In genomic region chr11:14892036-14892556, GRCh38 we compare ENCODE assay signal across 8 cellular contexts. TPM values are rescaled to one million over a fixed set of nuclear protein-coding genes. Genes with fewer than 3 reads are reported as not detected.
DNase-seq lines count a peak whose midpoint lies in the region; ATAC-seq, FAIRE-seq and TF ChIP-seq lines count a peak whose summit lies in the region.

CYP2R1 (minus strand) TSS chr11:14892231; CDS start chr11:14892205, 26 bp downstream.

- peak; percentile 95 for ATAC-seq in HG03064 (IDR thresholded peaks at IDR 0.05; ENCODE audit: low read depth, unreplicated experiment)
- peak; percentile 97 for ATAC-seq in body of pancreas
- ATAC-seq in gastrocnemius medialis = peak; percentile 95 to 96

- intact Hi-C loops in body of pancreas (cut with DNase I) = no loop called here
- intact Hi-C loops in gastrocnemius medialis (cut with DNase I; ENCODE audit: low total_unique reads) = loop anchor here (2.0 kb wide), 1 partner anchor 89 kb away; no protein-coding TSS in a partner anchor

- TF ChIP-seq CTCF in 22Rv1 (IDR thresholded peaks at IDR 0.05) = peak; percentile 36
- peak in 2 of 7 experiments; percentile 0 to 11 for TF ChIP-seq CTCF in body of pancreas (IDR thresholded peaks at IDR 0.05)
- no peak for TF ChIP-seq CTCF in gastrocnemius medialis (IDR thresholded peaks at IDR 0.05 in 4 of 5, conservative IDR thresholded peaks at IDR 0.05 in 1 of 5)

- H3K27ac ChIP-seq in 22Rv1 (peak within 1 kb of the TSS; percentile 88), body of pancreas (peak within 1 kb of the TSS; percentile 92 to 95 (median 94)), gastrocnemius medialis (peak within 1 kb of the TSS; percentile 87 to 94 (median 89))

- H3K4me3 ChIP-seq in body of pancreas = peak within 1 kb of the TSS; percentile 28 to 60
- peak within 1 kb of the TSS; percentile 75 to 97 (median 87) for H3K4me3 ChIP-seq in gastrocnemius medialis

- H3K36me3 ChIP-seq in body of pancreas (replicated peaks in 1 of 2; ENCODE audit: insufficient read depth in 1 of 2, low read depth in 2 of 2) (no peaks in the 10 kb centered on the region), gastrocnemius medialis (no peaks in the 10 kb centered on the region)

- WGBS in body of pancreas, 2 donors = 1% methylated on average over 36 of the region's 36 CpGs; no CpG with 5 or more reads in 1 of the 2 donors

- peak; percentile 46 for TF ChIP-seq POLR2A in GM18526 (IDR thresholded peaks at IDR 0.05; ENCODE audit: extremely low read depth, insufficient read length)
- peak; percentile 45 to 47 (median 46) for TF ChIP-seq POLR2A in body of pancreas (IDR thresholded peaks at IDR 0.05)
- peak in 1 of 2 donors; percentile 20 for TF ChIP-seq POLR2A in gastrocnemius medialis (IDR thresholded peaks at IDR 0.05)

- in situ Hi-C loops in gastrocnemius medialis (cut with MboI; ENCODE audit: low sequenced_read_pairs in 4 of 4) = loop anchor here (10.0 to 25.0 kb wide), 3 partner anchors 355 to 380 kb away; partner anchors contain the start of gene PSMA1 (in 3 of the 4)

- H3K27me3 ChIP-seq in body of pancreas (no peaks in the 10 kb centered on the region), gastrocnemius medialis (no peaks in the 10 kb centered on the region)

- FAIRE-seq in TTC549 (lab: Jason Lieb, UNC) = peak; percentile 65

- H3K9me3 ChIP-seq in body of pancreas = no peaks in the 10 kb centered on the region
- no peaks in the 10 kb centered on the region for H3K9me3 ChIP-seq in gastrocnemius medialis

- DNase-seq in NCI-H2107 (lab: John Stamatoyannopoulos, UW) = peak; percentile 94
- peak; percentile 96 to 97 (median 97) for DNase-seq in body of pancreas
- DNase-seq in iPS DF 19.7 (ENCODE audit: low read depth, low spot score) = peak; percentile 92
- peak; percentile 92 to 96 for DNase-seq in gastrocnemius medialis

- H3K4me1 ChIP-seq in body of pancreas (peaks cover 27% of the 10 kb centered on the region), gastrocnemius medialis (peaks cover 9 to 21% of the 10 kb centered on the region in 2 donors)

RNA-seq across cellular contexts. Expression of gene CYP2R1, which starts in this region (rescaled TPM):
- total RNA-seq in body of pancreas (10 to 100 TPM in 1 of 2 donors, 1 to 10 TPM in 1; 7.6 to 29.1 TPM), gastrocnemius medialis (1 to 10 TPM; 4.6 to 9.2 (median 4.8) TPM)

Comparison
In these comparisons a context has a peak if more than half of its experiments do, and no peak if none do; other contexts are left out.
1. Peak in every context shown above with its lines: DNase-seq, ATAC-seq, H3K4me3 ChIP-seq and H3K27ac ChIP-seq.